ENCODE assay signal across 20 cellular contexts in genomic region chr2:40824269-40824668, GRCh38.
DNase-seq lines count a peak whose midpoint lies in the region; ATAC-seq and TF ChIP-seq lines count a peak whose summit lies in the region.
"Had no signal": no experiment of that assay in that cellular context is flagged by ENCODE, and none has a peak within 500 bp of the region (broad histone marks: within the 10 kb centered on the region; RNA-seq: fewer than 3 reads in every experiment).

No MANE protein-coding gene starts in this region.

- H3K4me1 ChIP-seq in Loucy (ENCODE audit: insufficient read depth, low read length, poor library complexity, severe bottlenecking) (peaks cover 47% of the 10 kb centered on the region), gastrocnemius medialis (no peaks in the 10 kb centered on the region), OCI-LY7 (ENCODE audit: insufficient read depth, low read length, poor library complexity, severe bottlenecking) (no peaks in the 10 kb centered on the region), thyroid gland (no peaks in the 10 kb centered on the region)
- H3K4me1 ChIP-seq: A549, BE2C had no signal

- POLR2A ChIA-PET in OCI-LY7 (lab: Charles Lee): interaction anchor here (0.9 to 1.5 kb wide), 2 partner anchors 8 to 10 kb away, joined by 3 to 4 read pairs; no protein-coding TSS in a partner anchor

- H3K9me3 ChIP-seq in Loucy (ENCODE audit: insufficient read depth, low read depth, low read length) (peaks cover 14% of the 10 kb centered on the region; the same call in 1 of the 2 replicates), gastrocnemius medialis (no peaks in the 10 kb centered on the region), OCI-LY7 (ENCODE audit: low read length) (no peaks in the 10 kb centered on the region), thyroid gland (no peaks in the 10 kb centered on the region)
- H3K9me3 ChIP-seq: A549, BE2C had no signal

- H3K36me3 ChIP-seq in Loucy (ENCODE audit: insufficient read depth, low read length) (no peaks in the 10 kb centered on the region), gastrocnemius medialis (no peaks in the 10 kb centered on the region), OCI-LY7 (ENCODE audit: insufficient read depth, low read length) (no peaks in the 10 kb centered on the region), thyroid gland (no peaks in the 10 kb centered on the region)
- H3K36me3 ChIP-seq: BE2C had no signal

- TF ChIP-seq POLR2A in gastrocnemius medialis (IDR thresholded peaks at IDR 0.05) (no peak), thyroid gland (IDR thresholded peaks at IDR 0.05) (no peak)

- no TSS peak for BruUV-seq in OCI-LY7 (replicated peaks; lab: Mats Ljungman, UMichigan)

- CTCF ChIA-PET in OCI-LY7 (lab: Charles Lee; ENCODE audit: unreplicated experiment): no interaction called here

- DNase-seq in Right ventricle myocardium superior (no peak), cardiac septum (ENCODE audit: low spot score) (no peak), astrocyte of the hippocampus (ENCODE audit: low read depth, low spot score) (peak; percentile 2), gastrocnemius medialis (no peak), OCI-LY7 (ENCODE audit: low spot score) (no peak), thyroid gland (no peak)
- DNase-seq: BE2C, KG1, NCI-H1417 treated with DMSO at 0.1 percent for 48 hours, NCI-H187, NCI-H2107, NCI-H2227 treated with DMSO at 0.1 percent for 48 hours, NCI-H524, NCI-H774, SHP77, SW 1271 had no signal

- TF ChIP-seq CTCF in Loucy (conservative IDR thresholded peaks at IDR 0.05; ENCODE audit: low read length) (no peak), gastrocnemius medialis (IDR thresholded peaks at IDR 0.05 in 4 of 5, conservative IDR thresholded peaks at IDR 0.05 in 1 of 5) (no peak), OCI-LY7 (conservative IDR thresholded peaks at IDR 0.05; ENCODE audit: low read length) (no peak), thyroid gland (IDR thresholded peaks at IDR 0.05) (no peak)

- H3K4me2 ChIP-seq in Loucy (ENCODE audit: low read depth, low read length, poor library complexity, severe bottlenecking): peak overlapping the region; percentile 62
- H3K4me2 ChIP-seq in OCI-LY7 (ENCODE audit: low read length): no peak overlapping the region
- H3K4me2 ChIP-seq: A549 had no signal

- H3K79me2 ChIP-seq in Loucy (ENCODE audit: insufficient read depth, low read length) (no peaks in the 10 kb centered on the region), OCI-LY7 (ENCODE audit: insufficient read depth, low read depth, low read length) (no peaks in the 10 kb centered on the region)

- no peak overlapping the region for H3K9ac ChIP-seq in Loucy (ENCODE audit: low read depth, low read length, poor library complexity, severe bottlenecking)

- H3K4me3 ChIP-seq in Loucy (ENCODE audit: low read length, poor library complexity, severe bottlenecking) (peak overlapping the region; percentile 42), gastrocnemius medialis (no peak overlapping the region), OCI-LY7 (ENCODE audit: low read depth, low read length, poor library complexity, severe bottlenecking) (no peak overlapping the region), thyroid gland (replicated peaks in 1 of 3) (no peak overlapping the region)
- H3K4me3 ChIP-seq: A549, SK-N-MC had no signal

- H4K20me1 ChIP-seq in Loucy (ENCODE audit: insufficient read depth, low read length, poor library complexity, severe bottlenecking): no peaks in the 10 kb centered on the region
- no peaks in the 10 kb centered on the region for H4K20me1 ChIP-seq in OCI-LY7 (ENCODE audit: insufficient read depth, low read length)

- 64 to 92% methylated on average over 5 of the region's 5 CpGs for WGBS in thyroid gland, 2 donors

- no peaks in the 10 kb centered on the region for H3K27me3 ChIP-seq in Loucy (ENCODE audit: insufficient read depth, low read length, poor library complexity, severe bottlenecking)
- no peaks in the 10 kb centered on the region for H3K27me3 ChIP-seq in gastrocnemius medialis
- H3K27me3 ChIP-seq in thyroid gland: no peaks in the 10 kb centered on the region
- H3K27me3 ChIP-seq: BE2C had no signal

- no peaks in the 10 kb centered on the region for H3F3A ChIP-seq in Loucy (ENCODE audit: low read depth)

- ATAC-seq in Right ventricle myocardium superior (ENCODE audit: poor library complexity) (peak; percentile 83), gastrocnemius medialis (no peak)
- ATAC-seq: A549, HCT116 had no signal

- H3K9me2 ChIP-seq in Loucy (replicated peaks; ENCODE audit: low read depth, low read length) (no peaks in the 10 kb centered on the region), OCI-LY7 (ENCODE audit: insufficient read depth, low read length) (no peaks in the 10 kb centered on the region)

- intact Hi-C loops in Right ventricle myocardium superior (cut with DNase I): no loop called here
- intact Hi-C loops in cardiac septum (cut with DNase I): no loop called here
- intact Hi-C loops in gastrocnemius medialis (cut with DNase I; ENCODE audit: low total_unique reads): no loop called here
- intact Hi-C loops in OCI-LY7 (cut with micrococcal nuclease; ENCODE audit: unreplicated experiment): no loop called here
- intact Hi-C loops in thyroid gland (cut with DNase I): no loop called here

- H2AFZ ChIP-seq in Loucy (ENCODE audit: low read length): peak overlapping the region; percentile 91
- H2AFZ ChIP-seq in OCI-LY7 (ENCODE audit: low read length): no peak overlapping the region

- in situ Hi-C loops in gastrocnemius medialis (cut with MboI; ENCODE audit: low sequenced_read_pairs in 4 of 4): no loop called here

- H3K27ac ChIP-seq in gastrocnemius medialis (no peak overlapping the region), OCI-LY7 (ENCODE audit: low read depth, low read length, poor library complexity, severe bottlenecking) (no peak overlapping the region), thyroid gland (no peak overlapping the region)
- H3K27ac ChIP-seq: A549, SK-N-MC had no signal
